Comparison of ENCODE assay signal across 8 cellular contexts in genomic region chr12:55720894-55721444, GRCh38. TPM values are rescaled to one million over a fixed set of nuclear protein-coding genes. Genes with fewer than 3 reads are reported as not detected.
A peak's percentile ranks its signal among the peaks of the same experiment; 100 is the strongest.
DNase-seq lines count a peak whose midpoint lies in the region; ATAC-seq and TF ChIP-seq lines count a peak whose summit lies in the region.

No MANE protein-coding gene starts in this region.

- H3K36me3 Mint-ChIP-seq in T-helper 17 cell (ENCODE audit: low read depth) = no peaks in the 10 kb centered on the region
- peaks cover 12% of the 10 kb centered on the region for H3K36me3 Mint-ChIP-seq in activated T-helper 1 cell treated with anti-CD3 and anti-CD28 coated beads, Interleukin-12 subunit alpha, Interleukin-12 subunit beta, Interleukin-2, Interleukin-4 antibody, amounts not matched to agents 30 ng/mL and 10 ng/mL and 1 ng/mL, durations not matched to agents 14 hours and 24 hours and 36 hours (ENCODE audit: low read depth)

- ATAC-seq in T-helper 17 cell = no peak

- intact Hi-C loops in prostate gland (cut with DNase I) = loop anchor here (1.0 kb wide), 1 partner anchor 41 kb away; no protein-coding TSS in a partner anchor
- intact Hi-C loops in activated T-helper 1 cell treated with anti-CD3 and anti-CD28 coated beads, Interleukin-12 subunit alpha, Interleukin-12 subunit beta, Interleukin-2, Interleukin-4 antibody, amounts not matched to agents 30 ng/mL and 10 ng/mL and 1 ng/mL, durations not matched to agents 14 hours and 24 hours and 36 hours (cut with micrococcal nuclease) = no loop called here

- peak overlapping the region; percentile 14 for H3K27ac Mint-ChIP-seq in T-helper 17 cell
- H3K27ac Mint-ChIP-seq in activated T-helper 1 cell treated with anti-CD3 and anti-CD28 coated beads, Interleukin-12 subunit alpha, Interleukin-12 subunit beta, Interleukin-2, Interleukin-4 antibody, amounts not matched to agents 30 ng/mL and 10 ng/mL and 1 ng/mL, durations not matched to agents 14 hours and 24 hours and 36 hours = no peak overlapping the region

- H3K4me1 ChIP-seq in prostate gland (replicated peaks) = peaks cover 7% of the 10 kb centered on the region

- CTCF ChIA-PET in BJ (lab: Yijun Ruan, JAX) = interaction anchor here (1.0 to 4.5 kb wide), 11 partner anchors 9 to 218 kb away, joined by 3 to 26 read pairs (median 4); partner anchors contain the start of genes CD63 and ITGA7

- H3K27me3 ChIP-seq in BJ (ENCODE audit: control insufficient read depth, insufficient read depth, low read length) (no peaks in the 10 kb centered on the region), prostate gland (replicated peaks; ENCODE audit: insufficient read depth) (no peaks in the 10 kb centered on the region)

- WGBS in prostate gland = 14% methylated on average over 7 of the region's 9 CpGs

- no peaks in the 10 kb centered on the region for H3K9me3 ChIP-seq in T-helper 17 cell (ENCODE audit: control insufficient read depth, low read length, poor library complexity, severe bottlenecking)
- no peaks in the 10 kb centered on the region for H3K9me3 ChIP-seq in prostate gland

- H3K9me3 Mint-ChIP-seq in activated T-helper 1 cell treated with anti-CD3 and anti-CD28 coated beads, Interleukin-12 subunit alpha, Interleukin-12 subunit beta, Interleukin-2, Interleukin-4 antibody, amounts not matched to agents 30 ng/mL and 10 ng/mL and 1 ng/mL, durations not matched to agents 14 hours and 24 hours and 36 hours = no peaks in the 10 kb centered on the region

- H3K27me3 Mint-ChIP-seq in T-helper 17 cell = no peaks in the 10 kb centered on the region
- peaks cover 1% of the 10 kb centered on the region for H3K27me3 Mint-ChIP-seq in activated T-helper 1 cell treated with anti-CD3 and anti-CD28 coated beads, Interleukin-12 subunit alpha, Interleukin-12 subunit beta, Interleukin-2, Interleukin-4 antibody, amounts not matched to agents 30 ng/mL and 10 ng/mL and 1 ng/mL, durations not matched to agents 14 hours and 24 hours and 36 hours (ENCODE audit: insufficient read depth)

- H3K4me1 Mint-ChIP-seq in T-helper 17 cell = peaks cover 24% of the 10 kb centered on the region
- H3K4me1 Mint-ChIP-seq in activated T-helper 1 cell treated with anti-CD3 and anti-CD28 coated beads, Interleukin-12 subunit alpha, Interleukin-12 subunit beta, Interleukin-2, Interleukin-4 antibody, amounts not matched to agents 30 ng/mL and 10 ng/mL and 1 ng/mL, durations not matched to agents 14 hours and 24 hours and 36 hours (ENCODE audit: low read depth) = peaks cover 42% of the 10 kb centered on the region

- POLR2A ChIA-PET in BJ (lab: Charles Lee) = interaction anchor here (0.8 kb wide), 1 partner anchor 26 kb away, joined by 12 read pairs; no protein-coding TSS in a partner anchor

- H3K4me3 Mint-ChIP-seq in T-helper 17 cell = peak overlapping the region; percentile 25
- no peak overlapping the region for H3K4me3 Mint-ChIP-seq in activated T-helper 1 cell treated with anti-CD3 and anti-CD28 coated beads, Interleukin-12 subunit alpha, Interleukin-12 subunit beta, Interleukin-2, Interleukin-4 antibody, amounts not matched to agents 30 ng/mL and 10 ng/mL and 1 ng/mL, durations not matched to agents 14 hours and 24 hours and 36 hours

- peak; percentile 69 for TF ChIP-seq CTCF in BJ (IDR thresholded peaks at IDR 0.05; ENCODE audit: insufficient read depth, low read depth, low read length)
- peak in 3 of 4 experiments; percentile 49 to 70 (median 61) for TF ChIP-seq CTCF in prostate gland (IDR thresholded peaks at IDR 0.05)

- no peak overlapping the region for H3K4me3 ChIP-seq in BJ (ENCODE audit: low read depth, low read length)
- no peak overlapping the region for H3K4me3 ChIP-seq in prostate gland

- DNase-seq in BJ (ENCODE audit: low read depth) (no peak), HPDE6-E6E7 (ENCODE audit: extremely low spot score) (peak; percentile 65), T-helper 17 cell (no peak), globus pallidus (ENCODE audit: low spot score) (peak; percentile 77), prostate gland (ENCODE audit: low spot score) (peak; percentile 59), GM19240 (ENCODE audit: insufficient read length, low spot score) (no peak)
- no peak for DNase-seq in activated CD4-positive, alpha-beta T cell treated with anti-CD3 and anti-CD28 coated beads for 48 hours
- no peak for DNase-seq in activated T-helper 1 cell treated with anti-CD3 and anti-CD28 coated beads, Interleukin-12 subunit alpha, Interleukin-12 subunit beta, Interleukin-2, Interleukin-4 antibody, amounts not matched to agents 30 ng/mL and 10 ng/mL and 1 ng/mL, durations not matched to agents 14 hours and 24 hours and 36 hours (ENCODE audit: low spot score)

- no peak for TF ChIP-seq POLR2A in prostate gland (IDR thresholded peaks at IDR 0.05)

- H3K27ac ChIP-seq in prostate gland = peak overlapping the region; percentile 37 to 44

- peaks cover 20% of the 10 kb centered on the region for H3K36me3 ChIP-seq in BJ (ENCODE audit: control insufficient read depth, insufficient read depth, low read length)
- no peaks in the 10 kb centered on the region for H3K36me3 ChIP-seq in prostate gland

RNA-seq across cellular contexts. Expression of gene RDH5, which starts 0.8 kb away (rescaled TPM):
- polyA plus RNA-seq in BJ (2011; rRNA removed) = 4.5 and 6.2 TPM in 2 replicates
- 2.4 and 2.8 TPM in 2 replicates for polyA minus RNA-seq in BJ (2011; rRNA and poly(A)+ RNA removed)
- 10 to 100 TPM; 12.9 to 13.8 TPM for total RNA-seq in T-helper 17 cell
- 10 to 100 TPM in 1 of 2 donors, 1 to 10 TPM in 1; 5.7 to 12.6 TPM for total RNA-seq in prostate gland
- total RNA-seq in activated T-helper 1 cell treated with anti-CD3 and anti-CD28 coated beads, Interleukin-12 subunit alpha, Interleukin-12 subunit beta, Interleukin-2, Interleukin-4 antibody, amounts not matched to agents 30 ng/mL and 10 ng/mL and 1 ng/mL, durations not matched to agents 14 hours and 24 hours and 36 hours = 4.2 and 6.7 TPM in 2 replicates

RNA-seq across cellular contexts. Expression of gene BLOC1S1, which starts 5.1 kb away (rescaled TPM):
- 147 and 172 TPM in 2 replicates for polyA plus RNA-seq in BJ (2011; rRNA removed)
- 31.2 and 41.8 TPM in 2 replicates for polyA minus RNA-seq in BJ (2011; rRNA and poly(A)+ RNA removed)
- 10 to 100 TPM; 41.1 to 42.0 TPM for total RNA-seq in T-helper 17 cell
- 100 to 1,000 TPM; 151 to 240 TPM for total RNA-seq in prostate gland
- total RNA-seq in activated T-helper 1 cell treated with anti-CD3 and anti-CD28 coated beads, Interleukin-12 subunit alpha, Interleukin-12 subunit beta, Interleukin-2, Interleukin-4 antibody, amounts not matched to agents 30 ng/mL and 10 ng/mL and 1 ng/mL, durations not matched to agents 14 hours and 24 hours and 36 hours = 62.5 and 64.8 TPM in 2 replicates

RNA-seq across cellular contexts. Expression of gene CD63, which starts 7.8 kb away (rescaled TPM):
- polyA plus RNA-seq in BJ (2011; rRNA removed) = 974 and 1,937 TPM in 2 replicates
- 454 and 644 TPM in 2 replicates for polyA minus RNA-seq in BJ (2011; rRNA and poly(A)+ RNA removed)
- 10 to 100 TPM; 83.3 to 83.9 TPM for total RNA-seq in T-helper 17 cell
- 100 to 1,000 TPM; 485 to 585 TPM for total RNA-seq in prostate gland
- total RNA-seq in activated T-helper 1 cell treated with anti-CD3 and anti-CD28 coated beads, Interleukin-12 subunit alpha, Interleukin-12 subunit beta, Interleukin-2, Interleukin-4 antibody, amounts not matched to agents 30 ng/mL and 10 ng/mL and 1 ng/mL, durations not matched to agents 14 hours and 24 hours and 36 hours = 183 and 198 TPM in 2 replicates

RNA-seq across cellular contexts. Expression of gene ITGA7, which starts 13.3 kb away (rescaled TPM):
- 9.4 and 11.6 TPM in 2 replicates for polyA plus RNA-seq in BJ (2011; rRNA removed)
- 4.7 and 7.8 TPM in 2 replicates for polyA minus RNA-seq in BJ (2011; rRNA and poly(A)+ RNA removed)
- total RNA-seq in T-helper 17 cell = 1 to 10 TPM in 1 of 2 donors, under 1 TPM in 1; 0.70 to 1.4 TPM
- total RNA-seq in prostate gland = 10 to 100 TPM; 17.4 to 37.0 TPM
- 0.88 and 1.1 TPM in 2 replicates for total RNA-seq in activated T-helper 1 cell treated with anti-CD3 and anti-CD28 coated beads, Interleukin-12 subunit alpha, Interleukin-12 subunit beta, Interleukin-2, Interleukin-4 antibody, amounts not matched to agents 30 ng/mL and 10 ng/mL and 1 ng/mL, durations not matched to agents 14 hours and 24 hours and 36 hours

RNA-seq across cellular contexts. Expression of gene GDF11, which starts 22.0 kb away (rescaled TPM):
- 2.9 and 3.8 TPM in 2 replicates for polyA plus RNA-seq in BJ (2011; rRNA removed)
- 4.5 and 4.7 TPM in 2 replicates for polyA minus RNA-seq in BJ (2011; rRNA and poly(A)+ RNA removed)
- 1 to 10 TPM; 6.7 to 9.5 TPM for total RNA-seq in T-helper 17 cell
- total RNA-seq in prostate gland = 10 to 100 TPM in 1 of 2 donors, 1 to 10 TPM in 1; 4.1 to 10.3 TPM
- 14.2 and 15.2 TPM in 2 replicates for total RNA-seq in activated T-helper 1 cell treated with anti-CD3 and anti-CD28 coated beads, Interleukin-12 subunit alpha, Interleukin-12 subunit beta, Interleukin-2, Interleukin-4 antibody, amounts not matched to agents 30 ng/mL and 10 ng/mL and 1 ng/mL, durations not matched to agents 14 hours and 24 hours and 36 hours

Comparison
In these comparisons a context has a peak if more than half of its experiments do, and no peak if none do; other contexts are left out.
1. DNase-seq: peak in HPDE6-E6E7 (single experiment), globus pallidus (single experiment) and prostate gland (single experiment); none in BJ (single experiment), T-helper 17 cell (0 of 3), GM19240 (single experiment), activated CD4-positive, alpha-beta T cell treated with anti-CD3 and anti-CD28 coated beads for 48 hours (single experiment) and activated T-helper 1 cell treated with anti-CD3 and anti-CD28 coated beads, Interleukin-12 subunit alpha, Interleukin-12 subunit beta, Interleukin-2, Interleukin-4 antibody, amounts not matched to agents 30 ng/mL and 10 ng/mL and 1 ng/mL, durations not matched to agents 14 hours and 24 hours and 36 hours (single experiment).